Comparison of ENCODE assay signal across 29 cellular contexts in the genomic region with DNA sequence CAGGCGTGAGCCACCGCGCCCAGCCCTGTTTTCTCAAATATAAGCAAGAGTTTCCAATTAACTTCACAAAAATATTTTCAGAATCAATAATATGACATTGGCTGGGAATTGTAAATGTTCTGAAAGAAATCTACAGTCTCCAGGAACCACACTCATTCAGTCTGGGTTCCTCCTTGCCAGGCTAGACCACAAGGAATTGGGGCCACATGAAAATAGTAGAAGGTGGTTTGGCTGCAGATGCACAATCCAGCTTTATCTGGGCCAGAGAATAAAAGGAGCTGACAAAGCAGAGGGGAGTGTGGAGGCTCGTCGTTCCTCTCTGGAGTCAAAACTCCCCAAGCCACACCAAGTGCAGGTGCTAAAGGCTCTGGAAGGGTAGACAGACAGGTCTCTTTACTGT.
"Had no signal": no experiment of that assay in that cellular context is flagged by ENCODE, and none has a peak within 500 bp of the region (broad histone marks: within the 10 kb centered on the region; RNA-seq: fewer than 3 reads in every experiment).

No MANE protein-coding gene starts in this region.

- H3K79me2 ChIP-seq: hepatocyte had no signal

- H3K4me1 ChIP-seq: colonic mucosa, esophagus squamous epithelium, foreskin keratinocyte, left lung had no signal

- H3K36me3 Mint-ChIP-seq: immature natural killer cell; mesothelial cell of epicardium; naive thymus-derived CD4-positive, alpha-beta T cell; natural killer cell had no signal

- H3K4me3 Mint-ChIP-seq: dendritic cell treated with granulocyte-macrophage colony-stimulating factor and Interleukin-4, amounts not matched to agents 40 ng/mL and 50 ng/mL, for 4 days; effector memory CD8-positive, alpha-beta T cell; endodermal cell; immature natural killer cell; mesothelial cell of epicardium; naive thymus-derived CD4-positive, alpha-beta T cell; natural killer cell had no signal

- H3K27ac ChIP-seq: colonic mucosa, epithelial cell of prostate, esophagus squamous epithelium, foreskin keratinocyte, gastroesophageal sphincter, heart left ventricle, hepatocyte, left lung, lower lobe of right lung had no signal

- H2AFZ ChIP-seq: hepatocyte had no signal

- DNase-seq: colonic mucosa; cortex of kidney; effector CD8-positive, alpha-beta T cell; effector memory CD8-positive, alpha-beta T cell; endodermal cell; erythroblast; esophagus squamous epithelium; foreskin keratinocyte; heart left ventricle; hypothalamus; immature natural killer cell; islet precursor cell; kidney; kidney glomerular epithelial cell; left lung; left ventricle myocardium superior; lower lobe of right lung; mesenchymal stem cell; mucosa of descending colon; naive thymus-derived CD4-positive, alpha-beta T cell; natural killer cell had no signal

- H3K4me1 Mint-ChIP-seq: endodermal cell; immature natural killer cell; naive thymus-derived CD4-positive, alpha-beta T cell; natural killer cell had no signal

- H3K9me3 ChIP-seq: colonic mucosa, esophagus squamous epithelium, gastroesophageal sphincter, heart left ventricle, left lung, lower lobe of right lung, mucosa of descending colon had no signal

- H3K9me3 Mint-ChIP-seq: dendritic cell treated with granulocyte-macrophage colony-stimulating factor and Interleukin-4, amounts not matched to agents 40 ng/mL and 50 ng/mL, for 4 days; effector memory CD8-positive, alpha-beta T cell; endodermal cell; immature natural killer cell; mesothelial cell of epicardium; natural killer cell had no signal

- H3K27me3 ChIP-seq: colonic mucosa, esophagus squamous epithelium, gastroesophageal sphincter, heart left ventricle, hepatocyte, left lung had no signal

- H3K36me3 ChIP-seq: colonic mucosa, esophagus squamous epithelium, gastroesophageal sphincter, heart left ventricle, left lung, lower lobe of right lung had no signal

- H3K27me3 Mint-ChIP-seq: dendritic cell treated with granulocyte-macrophage colony-stimulating factor and Interleukin-4, amounts not matched to agents 40 ng/mL and 50 ng/mL, for 4 days had no signal

- H3K4me3 ChIP-seq: colonic mucosa, esophagus squamous epithelium, gastroesophageal sphincter, heart left ventricle, hepatocyte, left lung, lower lobe of right lung, mucosa of descending colon had no signal

- ATAC-seq: effector memory CD8-positive, alpha-beta T cell; esophagus mucosa; foreskin keratinocyte; gastroesophageal sphincter; heart left ventricle; left ventricle myocardium superior; lower lobe of right lung; mucosa of descending colon; naive thymus-derived CD4-positive, alpha-beta T cell; natural killer cell had no signal

- FAIRE-seq: endometrium, frontal cortex, kidney had no signal

- H3K27ac Mint-ChIP-seq: dendritic cell treated with granulocyte-macrophage colony-stimulating factor and Interleukin-4, amounts not matched to agents 40 ng/mL and 50 ng/mL, for 4 days; effector memory CD8-positive, alpha-beta T cell; endodermal cell; immature natural killer cell; mesothelial cell of epicardium; naive thymus-derived CD4-positive, alpha-beta T cell; natural killer cell had no signal
